17 cellular contexts compared by ENCODE assay signal in the genomic region with DNA sequence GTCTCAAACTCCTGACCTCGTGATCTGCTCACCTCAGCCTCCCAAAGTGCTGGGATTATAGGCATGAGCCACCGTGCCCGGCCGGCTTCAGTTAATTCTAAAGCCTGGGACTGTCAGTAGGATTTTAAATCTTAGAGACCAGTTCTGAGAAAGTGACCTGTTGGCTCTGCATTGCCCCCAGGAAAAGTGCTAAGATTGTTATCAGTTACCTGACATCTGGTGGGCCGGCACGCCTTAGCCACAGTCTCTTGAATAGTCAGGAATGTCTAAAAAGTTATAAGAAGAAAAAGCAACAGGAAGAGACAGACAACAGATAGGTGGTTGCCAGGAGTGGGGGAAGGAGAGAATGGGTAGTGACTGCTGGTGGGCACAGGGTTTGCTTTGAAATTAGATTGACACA.
"Had no signal": no experiment of that assay in that cellular context is flagged by ENCODE, and none has a peak within 500 bp of the region (broad histone marks: within the 10 kb centered on the region; RNA-seq: fewer than 3 reads in every experiment).

No MANE protein-coding gene starts in this region.

- H3K27me3 ChIP-seq: dorsolateral prefrontal cortex, neutrophil, right atrium auricular region, sigmoid colon had no signal

- H3K27me3 Mint-ChIP-seq: naive thymus-derived CD4-positive, alpha-beta T cell; type B pancreatic cell had no signal

- ATAC-seq: naive thymus-derived CD4-positive, alpha-beta T cell had no signal

- H3K36me3 Mint-ChIP-seq: type B pancreatic cell had no signal

- H3K27ac Mint-ChIP-seq: type B pancreatic cell had no signal

- H3K9me3 ChIP-seq: neutrophil, right atrium auricular region, sigmoid colon had no signal

- H3K36me3 ChIP-seq: neutrophil, right atrium auricular region, sigmoid colon had no signal

- H3K27ac ChIP-seq: dorsolateral prefrontal cortex, neutrophil, right atrium auricular region, sigmoid colon, skin epidermis had no signal

- H3K4me3 ChIP-seq: dorsolateral prefrontal cortex, right atrium auricular region, sigmoid colon, skin epidermis had no signal

- H3K4me3 Mint-ChIP-seq: naive thymus-derived CD4-positive, alpha-beta T cell; type B pancreatic cell had no signal

- H3K9me3 Mint-ChIP-seq: naive thymus-derived CD4-positive, alpha-beta T cell; type B pancreatic cell had no signal

- DNase-seq: cortex of kidney; dorsolateral prefrontal cortex; effector CD8-positive, alpha-beta T cell; foreskin melanocyte; head of caudate nucleus; hippocampal formation; kidney glomerular epithelial cell; naive thymus-derived CD4-positive, alpha-beta T cell; sigmoid colon; stimulated activated CD4-positive, alpha-beta T cell treated with anti-CD3 and anti-CD28 coated beads, Interleukin-2, amount 100 ng/mL, for 24 hours; stimulated activated CD4-positive, alpha-beta T cell treated with anti-CD3 and anti-CD28 coated beads, Interleukin-4, amount 100 ng/mL, for 4 hours; stimulated activated naive CD4-positive, alpha-beta T cell had no signal

- FAIRE-seq: urothelium cell line had no signal
